Comparison of ENCODE assay signal across 11 cellular contexts in the genomic region with DNA sequence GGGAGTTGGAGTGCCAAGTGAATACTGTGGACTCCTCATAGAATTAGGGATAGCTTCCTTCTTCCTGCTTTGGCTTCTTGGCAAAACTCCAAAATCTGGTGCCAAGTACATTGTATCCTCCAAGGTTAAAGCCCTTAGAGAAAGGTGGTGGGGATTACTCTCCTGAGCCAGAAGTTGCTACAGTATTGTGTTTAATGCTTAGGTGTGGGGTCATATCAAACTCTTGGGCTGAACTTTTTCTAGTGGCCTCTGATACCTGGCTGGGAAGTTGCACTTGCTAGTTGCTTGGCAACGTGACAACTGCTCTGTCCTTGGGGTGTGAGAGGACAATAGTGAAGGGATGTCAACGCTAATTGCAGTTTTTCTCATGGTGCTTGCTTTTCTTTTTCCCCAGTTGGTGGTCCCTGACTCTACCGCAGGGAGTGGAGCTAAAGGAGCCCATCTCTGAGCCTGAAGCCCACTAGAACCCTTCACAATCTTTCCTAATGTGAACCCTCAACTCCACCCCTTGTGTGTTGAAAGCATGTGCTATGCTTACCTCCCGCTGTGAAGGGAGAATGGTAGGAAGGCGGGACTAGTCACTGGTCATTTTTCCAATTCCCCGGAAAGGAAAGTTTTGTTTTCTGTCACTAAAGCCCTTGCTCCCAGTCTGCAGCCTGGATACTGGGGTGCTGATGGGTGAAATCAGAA. TPM values are rescaled to one million over a fixed set of nuclear protein-coding genes. Genes with fewer than 3 reads are reported as not detected.
A peak's percentile ranks its signal among the peaks of the same experiment; 100 is the strongest.
DNase-seq lines count a peak whose midpoint lies in the region; ATAC-seq, FAIRE-seq and TF ChIP-seq lines count a peak whose summit lies in the region.
"Had no signal": no experiment of that assay in that cellular context is flagged by ENCODE, and none has a peak within 500 bp of the region (broad histone marks: within the 10 kb centered on the region; RNA-seq: fewer than 3 reads in every experiment).

No MANE protein-coding gene starts in this region.

- no peak for ATAC-seq in stimulated activated effector memory CD8-positive, alpha-beta T cell treated with anti-CD3 and anti-CD28 coated beads, Interleukin-12 subunit alpha, Interleukin-12 subunit beta, amount 100 ng/mL, for 72 hours

- POLR2A ChIA-PET in endothelial cell of umbilical vein (lab: Charles Lee) = no interaction called here

- no peak for FAIRE-seq in endothelial cell of umbilical vein (lab: Jason Lieb, UNC)

- dilution Hi-C loops in endothelial cell of umbilical vein (cut with MboI; ENCODE audit: extremely low pct_ligation_motif_present, low sequenced_read_pairs) = no loop called here

- H3K9me3 ChIP-seq in endothelial cell of umbilical vein (replicated peaks; ENCODE audit: control insufficient read depth, insufficient read depth, low read length) (no peaks in the 10 kb centered on the region), mucosa of stomach (ENCODE audit: control insufficient read depth, low read length) (no peaks in the 10 kb centered on the region)

- H3K27me3 ChIP-seq in endothelial cell of umbilical vein (ENCODE audit: control insufficient read depth in 2 of 2, insufficient read depth in 2 of 2, low read length in 2 of 2) (no peaks in the 10 kb centered on the region), mucosa of stomach (ENCODE audit: control insufficient read depth, insufficient read depth, low read length) (no peaks in the 10 kb centered on the region)

- H3K9ac ChIP-seq in endothelial cell of umbilical vein (replicated peaks; ENCODE audit: extremely low read depth, insufficient read depth, low read length) (no peak overlapping the region), mucosa of stomach (ENCODE audit: low read length) (peak overlapping the region; percentile 2)

- no peaks in the 10 kb centered on the region for H3K9me1 ChIP-seq in endothelial cell of umbilical vein (replicated peaks; ENCODE audit: control insufficient read depth, extremely low read depth, insufficient read depth, low read length)

- H3K79me2 ChIP-seq in endothelial cell of umbilical vein (ENCODE audit: control insufficient read depth, insufficient read depth, low read length) = no peaks in the 10 kb centered on the region

- TF ChIP-seq POLR2A in endothelial cell of umbilical vein (IDR thresholded peaks at IDR 0.05; ENCODE audit: low read depth, low read length) = no peak

- H4K20me1 ChIP-seq in endothelial cell of umbilical vein (replicated peaks; ENCODE audit: control insufficient read depth, extremely low read depth, insufficient read depth, low read length) = no peaks in the 10 kb centered on the region

- DNase-seq in COLO668 (lab: John Stamatoyannopoulos, UW; ENCODE audit: unreplicated experiment) = peak; percentile 22
- peak; percentile 2 for DNase-seq in NCI-H226
- DNase-seq in endothelial cell of umbilical vein (ENCODE audit: low read depth, low spot score) = peak; percentile 8
- no peak for DNase-seq in stimulated activated effector memory CD8-positive, alpha-beta T cell treated with anti-CD3 and anti-CD28 coated beads, Interleukin-12 subunit alpha, Interleukin-12 subunit beta, amount 100 ng/mL, for 72 hours (ENCODE audit: low spot score in 2 of 2)
- DNase-seq in activated naive CD4-positive, alpha-beta T cell treated with Interleukin-2 at 50 U/mL for 16 hours = no peak
- no peak for DNase-seq in islet precursor cell
- DNase-seq in activated T-cell treated with anti-CD3 and anti-CD28 coated beads for 4 hours = no peak
- DNase-seq: activated naive CD4-positive, alpha-beta T cell treated with anti-CD3 and anti-CD28 coated beads, Interleukin-2, amount 10 ng/mL, durations not matched to agents 7 days and 5 days; DMS79 treated with DMSO at 0.1 percent for 48 hours; NCI-H2081 had no signal

- TF ChIP-seq CTCF in endothelial cell of umbilical vein (IDR thresholded peaks at IDR 0.05; ENCODE audit: extremely low read depth in 1 of 2, insufficient read depth in 1 of 2, low read depth in 1 of 2, low read length in 2 of 2) = no peak

- BruUV-seq in endothelial cell of umbilical vein (replicated peaks; lab: Mats Ljungman, UMichigan) = no TSS peak

- no peaks in the 10 kb centered on the region for H3K9me3 Mint-ChIP-seq in stimulated activated effector memory CD8-positive, alpha-beta T cell treated with anti-CD3 and anti-CD28 coated beads, Interleukin-12 subunit alpha, Interleukin-12 subunit beta, amount 100 ng/mL, for 72 hours
- H3K9me3 Mint-ChIP-seq: activated naive CD4-positive, alpha-beta T cell treated with anti-CD3 and anti-CD28 coated beads, Interleukin-2, amount 10 ng/mL, durations not matched to agents 7 days and 5 days had no signal

- no peaks in the 10 kb centered on the region for H3K36me3 ChIP-seq in endothelial cell of umbilical vein (ENCODE audit: control insufficient read depth in 2 of 2, extremely low read depth in 1 of 2, insufficient read depth in 2 of 2, low read length in 2 of 2)
- no peaks in the 10 kb centered on the region for H3K36me3 ChIP-seq in mucosa of stomach (ENCODE audit: control insufficient read depth, insufficient read depth, low read length)

- peaks cover 27% of the 10 kb centered on the region for H3K36me3 Mint-ChIP-seq in stimulated activated effector memory CD8-positive, alpha-beta T cell treated with anti-CD3 and anti-CD28 coated beads, Interleukin-12 subunit alpha, Interleukin-12 subunit beta, amount 100 ng/mL, for 72 hours

- H2AFZ ChIP-seq in endothelial cell of umbilical vein (ENCODE audit: low read depth, low read length) = no peak overlapping the region

- no peak overlapping the region for H3K27ac ChIP-seq in endothelial cell of umbilical vein (ENCODE audit: insufficient read depth, low read depth, low read length)

- no peaks in the 10 kb centered on the region for H3K4me1 Mint-ChIP-seq in stimulated activated effector memory CD8-positive, alpha-beta T cell treated with anti-CD3 and anti-CD28 coated beads, Interleukin-12 subunit alpha, Interleukin-12 subunit beta, amount 100 ng/mL, for 72 hours
- H3K4me1 Mint-ChIP-seq: activated naive CD4-positive, alpha-beta T cell treated with anti-CD3 and anti-CD28 coated beads, Interleukin-2, amount 10 ng/mL, durations not matched to agents 7 days and 5 days had no signal

- H3K27ac Mint-ChIP-seq in stimulated activated effector memory CD8-positive, alpha-beta T cell treated with anti-CD3 and anti-CD28 coated beads, Interleukin-12 subunit alpha, Interleukin-12 subunit beta, amount 100 ng/mL, for 72 hours = no peak overlapping the region
- H3K27ac Mint-ChIP-seq: activated naive CD4-positive, alpha-beta T cell treated with anti-CD3 and anti-CD28 coated beads, Interleukin-2, amount 10 ng/mL, durations not matched to agents 7 days and 5 days had no signal

- no peak overlapping the region for H3K4me3 Mint-ChIP-seq in stimulated activated effector memory CD8-positive, alpha-beta T cell treated with anti-CD3 and anti-CD28 coated beads, Interleukin-12 subunit alpha, Interleukin-12 subunit beta, amount 100 ng/mL, for 72 hours
- H3K4me3 Mint-ChIP-seq: activated naive CD4-positive, alpha-beta T cell treated with anti-CD3 and anti-CD28 coated beads, Interleukin-2, amount 10 ng/mL, durations not matched to agents 7 days and 5 days had no signal

- no peak overlapping the region for H3K4me2 ChIP-seq in endothelial cell of umbilical vein (ENCODE audit: insufficient read depth, low read length)

- H3K4me1 ChIP-seq in endothelial cell of umbilical vein (ENCODE audit: control insufficient read depth, extremely low read depth, insufficient read depth, low read length) (peaks cover 40% of the 10 kb centered on the region), mucosa of stomach (ENCODE audit: control insufficient read depth, insufficient read depth, low read length) (peaks cover 54% of the 10 kb centered on the region)

- CTCF ChIA-PET in endothelial cell of umbilical vein (lab: Charles Lee) = interaction anchor here (1.1 to 2.0 kb wide), 4 partner anchors 23 to 74 kb away, joined by 4 to 7 read pairs (median 4); no protein-coding TSS in a partner anchor

- intact Hi-C loops in endothelial cell of umbilical vein (cut with micrococcal nuclease) = no loop called here

- H3K4me3 ChIP-seq in endothelial cell of umbilical vein (replicated peaks in 1 of 3; ENCODE audit: insufficient read depth in 1 of 3, low read depth in 1 of 3, low read length in 3 of 3) (no peak overlapping the region), mucosa of stomach (ENCODE audit: low read length) (no peak overlapping the region)

TF ChIP-seq in endothelial cell of umbilical vein, 7 proteins besides CTCF, POLR2A, EP300 and RAD21:
- TF ChIP-seq EZH2 (IDR thresholded peaks at IDR 0.05; ENCODE audit: borderline replicate concordance, low read depth, low read length, severe bottlenecking) (no peak), FOS (IDR thresholded peaks at IDR 0.05; ENCODE audit: borderline replicate concordance, insufficient read depth, low read length) (no peak), POLR2AphosphoS5 (IDR thresholded peaks at IDR 0.05; ENCODE audit: insufficient read depth, low read depth, low read length) (no peak), JUN (IDR thresholded peaks at IDR 0.05; ENCODE audit: borderline replicate concordance, insufficient read depth, insufficient read length, low read depth) (no peak), GATA2 (IDR thresholded peaks at IDR 0.05; ENCODE audit: insufficient read depth, insufficient read length, low read depth, low read length) (no peak)
- TF ChIP-seq, protein P1, sequence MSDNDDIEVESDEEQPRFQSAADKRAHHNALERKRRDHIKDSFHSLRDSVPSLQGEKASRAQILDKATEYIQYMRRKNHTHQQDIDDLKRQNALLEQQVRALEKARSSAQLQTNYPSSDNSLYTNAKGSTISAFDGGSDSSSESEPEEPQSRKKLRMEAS (IDR thresholded peaks at IDR 0.05; ENCODE audit: insufficient read depth, insufficient read length) = no peak

RNA-seq across cellular contexts. Expression of a gene that starts 35.5 kb away (rescaled TPM):
- 2.4 and 3.2 TPM in 2 replicates for total RNA-seq in endothelial cell of umbilical vein
- 0.89 and 1.2 TPM in 2 replicates for polyA plus RNA-seq in endothelial cell of umbilical vein
- polyA plus RNA-seq in endothelial cell of umbilical vein (2011; cell fraction: cytosol; rRNA removed) = 1.2 and 1.3 TPM in 2 replicates
- polyA plus RNA-seq in endothelial cell of umbilical vein (2011; cell fraction: nucleus; rRNA removed) = 3.1 and 3.5 TPM in 2 replicates
- 2.8 and 3.2 TPM in 2 replicates for polyA plus RNA-seq in endothelial cell of umbilical vein (2012)
- polyA minus RNA-seq in endothelial cell of umbilical vein = 2.7 and 3.4 TPM in 2 replicates
- 23.8 TPM for polyA minus RNA-seq in endothelial cell of umbilical vein (2011; cell fraction: cytosol; rRNA and poly(A)+ RNA removed)
- polyA minus RNA-seq in endothelial cell of umbilical vein (2011; cell fraction: nucleus; rRNA and poly(A)+ RNA removed) = 1.1 TPM in 2 replicates

RNA-seq across cellular contexts. Expression of a gene that starts 57.0 kb away (rescaled TPM):
- 0.29 and 0.35 TPM in 2 replicates for total RNA-seq in endothelial cell of umbilical vein
- polyA plus RNA-seq in endothelial cell of umbilical vein = 0.08 and 0.11 TPM in 2 replicates
- polyA plus RNA-seq in endothelial cell of umbilical vein (2011; cell fraction: cytosol; rRNA removed) = 0.03 TPM in 1 of 2 replicates, not detected in the other
- polyA plus RNA-seq in endothelial cell of umbilical vein (2011; cell fraction: nucleus; rRNA removed) = 0.59 and 0.63 TPM in 2 replicates
- polyA plus RNA-seq in endothelial cell of umbilical vein (2012) = not detected in 2 replicates
- polyA minus RNA-seq in endothelial cell of umbilical vein = not detected in 2 replicates
- polyA minus RNA-seq in endothelial cell of umbilical vein (2011; cell fraction: cytosol; rRNA and poly(A)+ RNA removed) = not detected
- polyA minus RNA-seq in endothelial cell of umbilical vein (2011; cell fraction: nucleus; rRNA and poly(A)+ RNA removed) = 1.0 and 1.5 TPM in 2 replicates

Comparison
In these comparisons a context has a peak if more than half of its experiments do, and no peak if none do; other contexts are left out.
1. DNase-seq: peak in COLO668 (single experiment), NCI-H226 (single experiment) and endothelial cell of umbilical vein (single experiment); none in stimulated activated effector memory CD8-positive, alpha-beta T cell treated with anti-CD3 and anti-CD28 coated beads, Interleukin-12 subunit alpha, Interleukin-12 subunit beta, amount 100 ng/mL, for 72 hours (0 of 2), activated naive CD4-positive, alpha-beta T cell treated with Interleukin-2 at 50 U/mL for 16 hours (single experiment), islet precursor cell (single experiment) and activated T-cell treated with anti-CD3 and anti-CD28 coated beads for 4 hours (single experiment).